In genomic region chr1:41751804-41752513, GRCh38 we compare ENCODE assay signal across 9 cellular contexts.
A peak's percentile ranks its signal among the peaks of the same experiment; 100 is the strongest.
DNase-seq lines count a peak whose midpoint lies in the region; ATAC-seq, FAIRE-seq and TF ChIP-seq lines count a peak whose summit lies in the region.
"Had no signal": no experiment of that assay in that cellular context is flagged by ENCODE, and none has a peak within 500 bp of the region (broad histone marks: within the 10 kb centered on the region; RNA-seq: fewer than 3 reads in every experiment).

No MANE protein-coding gene starts in this region.

- peak overlapping the region; percentile 83 for H3K27ac ChIP-seq in DND-41 (ENCODE audit: low read length)
- H3K27ac ChIP-seq in sigmoid colon: no peak overlapping the region
- H3K27ac ChIP-seq in testis: no peak overlapping the region
- H3K27ac ChIP-seq: gastrocnemius medialis had no signal

- intact Hi-C loops in sigmoid colon (cut with DNase I): no loop called here
- intact Hi-C loops in testis (cut with DNase I; ENCODE audit: low total_unique reads): no loop called here

- H3K27me3 ChIP-seq in DND-41 (ENCODE audit: insufficient read depth, low read length, poor library complexity) (no peaks in the 10 kb centered on the region), sigmoid colon (no peaks in the 10 kb centered on the region), testis (no peaks in the 10 kb centered on the region)
- H3K27me3 ChIP-seq: gastrocnemius medialis had no signal

- peaks cover 17% of the 10 kb centered on the region for H3K36me3 ChIP-seq in DND-41 (ENCODE audit: insufficient read depth, low read length)
- no peaks in the 10 kb centered on the region for H3K36me3 ChIP-seq in sigmoid colon
- no peaks in the 10 kb centered on the region for H3K36me3 ChIP-seq in testis (ENCODE audit: low read depth, missing control alignments)
- H3K36me3 ChIP-seq: gastrocnemius medialis had no signal

- in situ Hi-C loops in astrocyte of the cerebellum (cut with HindIII; ENCODE audit: low sequenced_read_pairs): no loop called here

- DNase-seq in DND-41 (no peak), astrocyte of the cerebellum (ENCODE audit: low read depth) (peak; percentile 56), sigmoid colon (peak; percentile 63), SW480 (ENCODE audit: low spot score) (no peak), testis (no peak), HTR-8/SVneo (ENCODE audit: insufficient read length, low spot score) (no peak)
- DNase-seq: gastrocnemius medialis had no signal

- H3K4me3 ChIP-seq in DND-41 (ENCODE audit: low read depth in 1 of 2, low read length in 2 of 2) (no peak overlapping the region), astrocyte of the cerebellum (ENCODE audit: low read depth, low read length) (no peak overlapping the region), sigmoid colon (no peak overlapping the region), testis (no peak overlapping the region)
- H3K4me3 ChIP-seq: gastrocnemius medialis had no signal

- TF ChIP-seq CTCF in DND-41 (IDR thresholded peaks at IDR 0.05; ENCODE audit: borderline replicate concordance, extremely low read depth, low read length, poor library complexity, severe bottlenecking) (no peak), astrocyte of the cerebellum (IDR thresholded peaks at IDR 0.05; ENCODE audit: low read depth, low read length, missing control alignments) (no peak), sigmoid colon (IDR thresholded peaks at IDR 0.05) (no peak), testis (IDR thresholded peaks at IDR 0.05) (no peak)

- no peak for FAIRE-seq in HTR-8/SVneo (lab: Jason Lieb, UNC)

- WGBS in sigmoid colon, 2 donors: 72 to 90% methylated on average over 9 of the region's 9 CpGs
- 88 to 90% methylated on average over 9 of the region's 9 CpGs for WGBS in testis, 2 donors

- H4K20me1 ChIP-seq in DND-41 (ENCODE audit: insufficient read depth, low read length): peaks cover 88% of the 10 kb centered on the region

- TF ChIP-seq POLR2A in sigmoid colon (IDR thresholded peaks at IDR 0.05) (no peak), testis (IDR thresholded peaks at IDR 0.05) (no peak)

- H3K4me1 ChIP-seq in DND-41 (ENCODE audit: insufficient read depth, low read length) (peaks cover 60% of the 10 kb centered on the region), sigmoid colon (no peaks in the 10 kb centered on the region), testis (peaks cover 4% of the 10 kb centered on the region)

- TF ChIP-seq EP300 in sigmoid colon (IDR thresholded peaks at IDR 0.05): no peak

- peak overlapping the region; percentile 31 for H3K4me2 ChIP-seq in DND-41 (ENCODE audit: insufficient read depth, low read length)

- peaks cover 97% of the 10 kb centered on the region for H3K79me2 ChIP-seq in DND-41 (ENCODE audit: insufficient read depth, low read length)

- H3K9ac ChIP-seq in DND-41 (ENCODE audit: low read depth, low read length): 0 out of 2 replicates have a peak overlapping the region, but pooled peaks have one; percentile 11

- ATAC-seq in DND-41 (ENCODE audit: insufficient read depth, low read depth) (no peak), GM19395 (IDR thresholded peaks at IDR 0.05; ENCODE audit: unreplicated experiment) (peak; percentile 55), HG03469 (IDR thresholded peaks at IDR 0.05; ENCODE audit: unreplicated experiment) (peak; percentile 38)

- no peaks in the 10 kb centered on the region for H3K9me3 ChIP-seq in DND-41 (ENCODE audit: insufficient read depth, low read length, severe bottlenecking)
- no peaks in the 10 kb centered on the region for H3K9me3 ChIP-seq in sigmoid colon
- no peaks in the 10 kb centered on the region for H3K9me3 ChIP-seq in testis
- H3K9me3 ChIP-seq: gastrocnemius medialis had no signal

- no peak overlapping the region for H2AFZ ChIP-seq in DND-41 (ENCODE audit: low read depth, low read length)

Comparison
In these comparisons a context has a peak if more than half of its experiments do, and no peak if none do; other contexts are left out.
1. DNase-seq: peak in astrocyte of the cerebellum (single experiment) and sigmoid colon (single experiment); none in DND-41 (single experiment), SW480 (single experiment), testis (single experiment) and HTR-8/SVneo (single experiment).